ENCODE assay signal across 24 cellular contexts in genomic region chr11:46562527-46562926, GRCh38. TPM values are rescaled to one million over a fixed set of nuclear protein-coding genes. Genes with fewer than 3 reads are reported as not detected.
DNase-seq lines count a peak whose midpoint lies in the region; ATAC-seq, FAIRE-seq and TF ChIP-seq lines count a peak whose summit lies in the region.
"Had no signal": no experiment of that assay in that cellular context is flagged by ENCODE, and none has a peak within 500 bp of the region (broad histone marks: within the 10 kb centered on the region; RNA-seq: fewer than 3 reads in every experiment).

No MANE protein-coding gene starts in this region.

- H3K4me3 ChIP-seq in CD4-positive, CD25-positive, alpha-beta regulatory T cell (ENCODE audit: low read depth, low read length), result no peak overlapping the region
- H3K4me3 ChIP-seq in Panc1 (ENCODE audit: low read depth in 2 of 2, low read length in 2 of 2) (no peak overlapping the region), small intestine (ENCODE audit: low read depth in 1 of 2, low read length in 2 of 2) (no peak overlapping the region)

- intact Hi-C loops in CD4-positive, alpha-beta T cell (cut with DNase I, micrococcal nuclease), result no loop called here
- intact Hi-C loops in Panc1 (cut with micrococcal nuclease; ENCODE audit: unreplicated experiment), result no loop called here

- no peaks in the 10 kb centered on the region for H3K36me3 ChIP-seq in CD4-positive, CD25-positive, alpha-beta regulatory T cell (ENCODE audit: control insufficient read depth, insufficient read depth, low read length)
- H3K36me3 ChIP-seq in Panc1 (ENCODE audit: control insufficient read depth, insufficient read depth, low read length) (no peaks in the 10 kb centered on the region), small intestine (ENCODE audit: control insufficient read depth in 2 of 2, insufficient read depth in 2 of 2, low read length in 2 of 2) (no peaks in the 10 kb centered on the region)

- peak overlapping the region; percentile 84 for H3K27ac ChIP-seq in CD4-positive, CD25-positive, alpha-beta regulatory T cell (ENCODE audit: insufficient read depth, low read length, poor library complexity, severe bottlenecking)
- H3K27ac ChIP-seq in CD4-positive, alpha-beta T cell (ENCODE audit: low read depth, low read length), result no peak overlapping the region
- peak overlapping the region; percentile 96; the same call in 1 of the 2 replicates for H3K27ac ChIP-seq in Panc1 (ENCODE audit: low read length)
- H3K27ac ChIP-seq in small intestine (ENCODE audit: low read depth in 1 of 2, low read length in 1 of 2), result no peak overlapping the region

- no peaks in the 10 kb centered on the region for H3K27me3 ChIP-seq in CD4-positive, CD25-positive, alpha-beta regulatory T cell (ENCODE audit: control insufficient read depth, insufficient read depth, low read length)
- no peaks in the 10 kb centered on the region for H3K27me3 ChIP-seq in CD4-positive, alpha-beta T cell (ENCODE audit: control insufficient read depth, insufficient read depth, low read length)
- H3K27me3 ChIP-seq in Panc1 (ENCODE audit: control insufficient read depth, insufficient read depth, low read length) (no peaks in the 10 kb centered on the region), small intestine (ENCODE audit: control insufficient read depth in 2 of 2, insufficient read depth in 2 of 2, low read length in 2 of 2) (no peaks in the 10 kb centered on the region)

- 91 to 97% (median 95%) methylated on average over 5 of the region's 5 CpGs for WGBS in small intestine, 3 donors

- H3K4me3 Mint-ChIP-seq in CD4-positive, CD25-positive, alpha-beta regulatory T cell, result peak overlapping the region in 2 of 4 donors; percentile 7 to 32
- H3K4me3 Mint-ChIP-seq in CD4-positive, alpha-beta T cell, result no peak overlapping the region
- H3K4me3 Mint-ChIP-seq in immature natural killer cell, result no peak overlapping the region
- H3K4me3 Mint-ChIP-seq: HFFc6 had no signal

- TF ChIP-seq CTCF in CD4-positive, alpha-beta T cell (IDR thresholded peaks at IDR 0.05), result no peak
- TF ChIP-seq CTCF in Panc1 (IDR thresholded peaks at IDR 0.05), result no peak

- H3K36me3 Mint-ChIP-seq in CD4-positive, CD25-positive, alpha-beta regulatory T cell, result no peaks in the 10 kb centered on the region
- peaks cover 6% of the 10 kb centered on the region for H3K36me3 Mint-ChIP-seq in CD4-positive, alpha-beta T cell (ENCODE audit: low read depth)
- H3K36me3 Mint-ChIP-seq in immature natural killer cell, result no peaks in the 10 kb centered on the region

- BruUV-seq in Panc1 (replicated peaks; lab: Mats Ljungman, UMichigan), result no TSS peak

- ATAC-seq in CD4-positive, CD25-positive, alpha-beta regulatory T cell (ENCODE audit: low read depth in 2 of 2), result no peak
- ATAC-seq in CD4-positive, alpha-beta T cell (ENCODE audit: poor library complexity), result no peak
- no peak for ATAC-seq in Panc1

- H3K9me3 ChIP-seq in CD4-positive, CD25-positive, alpha-beta regulatory T cell (ENCODE audit: control insufficient read depth in 2 of 2, low read length in 2 of 2), result no peaks in the 10 kb centered on the region
- H3K9me3 ChIP-seq in CD4-positive, alpha-beta T cell (ENCODE audit: control insufficient read depth, low read length), result no peaks in the 10 kb centered on the region
- H3K9me3 ChIP-seq in Panc1 (ENCODE audit: control insufficient read depth, insufficient read depth, low read depth, low read length) (no peaks in the 10 kb centered on the region), small intestine (ENCODE audit: control insufficient read depth, low read depth) (no peaks in the 10 kb centered on the region)
- H3K9me3 ChIP-seq: SK-N-SH had no signal

- H3K27me3 Mint-ChIP-seq in CD4-positive, CD25-positive, alpha-beta regulatory T cell, result no peaks in the 10 kb centered on the region
- H3K27me3 Mint-ChIP-seq in CD4-positive, alpha-beta T cell, result no peaks in the 10 kb centered on the region
- H3K27me3 Mint-ChIP-seq in immature natural killer cell (ENCODE audit: low read depth in 3 of 3), result no peaks in the 10 kb centered on the region

- H3K4me1 ChIP-seq in CD4-positive, CD25-positive, alpha-beta regulatory T cell (ENCODE audit: control insufficient read depth, insufficient read depth, low read length, poor library complexity, severe bottlenecking), result peaks cover 31% of the 10 kb centered on the region
- H3K4me1 ChIP-seq in Panc1 (ENCODE audit: control insufficient read depth, insufficient read depth, low read length) (peaks cover 45% of the 10 kb centered on the region), small intestine (ENCODE audit: control insufficient read depth in 2 of 2, insufficient read depth in 1 of 2, low read depth in 1 of 2, low read length in 1 of 2) (peaks cover 3 to 7% of the 10 kb centered on the region in 2 donors)

- no peak for FAIRE-seq in small intestine (lab: Jason Lieb, UNC)
- FAIRE-seq: D721Med, GM12892, H54, HTR-8/SVneo had no signal

- in situ Hi-C loops in Panc1 (cut with HindIII; ENCODE audit: low pct_unique_long_range_greater_than_20kb, low sequenced_read_pairs), result no loop called here

- H3K9me3 Mint-ChIP-seq in CD4-positive, CD25-positive, alpha-beta regulatory T cell, result no peaks in the 10 kb centered on the region
- H3K9me3 Mint-ChIP-seq in CD4-positive, alpha-beta T cell, result no peaks in the 10 kb centered on the region
- H3K9me3 Mint-ChIP-seq in immature natural killer cell, result no peaks in the 10 kb centered on the region
- H3K9me3 Mint-ChIP-seq: HFFc6 had no signal

- POLR2A ChIA-PET in CD4-positive, alpha-beta T cell (lab: Charles Lee), result interaction anchor here (0.7 to 2.6 kb wide), 2 partner anchors 15 to 31 kb away, joined by 3 to 31 read pairs; partner anchors contain the start of gene AMBRA1
- POLR2A ChIA-PET in Panc1 (lab: Charles Lee), result no interaction called here

- no peak for DNase-seq in CD4-positive, CD25-positive, alpha-beta regulatory T cell
- no peak for DNase-seq in CD4-positive, alpha-beta T cell
- DNase-seq in Panc1 (ENCODE audit: low read depth, low spot score), result no peak
- DNase-seq in immature natural killer cell, result no peak
- DNase-seq in effector CD4-positive, alpha-beta T cell, result no peak
- no peak for DNase-seq in small intestine
- no peak for DNase-seq in effector CD8-positive, alpha-beta T cell (lab: John Stamatoyannopoulos, UW)
- DNase-seq: ACHN, C1 segment of cervical spinal cord, HFFc6, IMR-90, Karpas-422, NCI-H1048, NCI-H1436, NCI-H1930, NCI-H226, NCI-H524, RPMI8226, SHP77 treated with DMSO at 0.1 percent for 48 hours, SK-N-SH had no signal

- H3K27ac Mint-ChIP-seq in CD4-positive, CD25-positive, alpha-beta regulatory T cell, result peak overlapping the region; percentile 8 to 95 (median 66)
- H3K27ac Mint-ChIP-seq in CD4-positive, alpha-beta T cell, result peak overlapping the region; percentile 91
- peak overlapping the region in 5 of 6 donors; percentile 7 to 31 (median 19) for H3K27ac Mint-ChIP-seq in immature natural killer cell
- H3K27ac Mint-ChIP-seq: HFFc6 had no signal

- H3K4me1 Mint-ChIP-seq in CD4-positive, CD25-positive, alpha-beta regulatory T cell, result peaks cover 20 to 55% (median 44%) of the 10 kb centered on the region in 4 donors
- H3K4me1 Mint-ChIP-seq in CD4-positive, alpha-beta T cell (ENCODE audit: low read depth), result peaks cover 61% of the 10 kb centered on the region
- peaks cover 34 to 44% of the 10 kb centered on the region in 2 donors for H3K4me1 Mint-ChIP-seq in immature natural killer cell

- CTCF ChIA-PET in CD4-positive, alpha-beta T cell (lab: Charles Lee), result no interaction called here
- CTCF ChIA-PET in Panc1 (lab: Charles Lee), result interaction anchor here (1.0 kb wide), 1 partner anchor 25 kb away, joined by 3 read pairs; no protein-coding TSS in a partner anchor

RNA-seq across cellular contexts. Expression of gene AMBRA1, which starts 31.3 kb away (rescaled TPM):
- total RNA-seq in CD4-positive, CD25-positive, alpha-beta regulatory T cell, result 61.0 TPM
- polyA plus RNA-seq in CD4-positive, CD25-positive, alpha-beta regulatory T cell, result 10 to 100 TPM in 3 of 4 donors, 1 to 10 TPM in 1; 8.2 to 18.3 (median 12.0) TPM
- total RNA-seq in CD4-positive, alpha-beta T cell, result 10 to 100 TPM; 29.4 to 31.9 TPM
- 40.0 TPM for total RNA-seq in Panc1 (2021; ENCODE audit: unreplicated experiment)
- 39.3 TPM for polyA plus RNA-seq in Panc1 (2012; ENCODE audit: insufficient read length)
- polyA plus RNA-seq in immature natural killer cell, result 10 to 100 TPM in 1 of 3 donors, 1 to 10 TPM in 2; 5.3 to 12.8 (median 7.4) TPM
- 10 to 100 TPM in 1 of 3 donors, 1 to 10 TPM in 2; 7.8 to 15.8 (median 9.4) TPM for polyA plus RNA-seq in small intestine

RNA-seq across cellular contexts. Expression of gene HARBI1, which starts 54.5 kb away (rescaled TPM):
- 19.2 TPM for total RNA-seq in CD4-positive, CD25-positive, alpha-beta regulatory T cell
- 10 to 100 TPM in 2 of 4 donors, 1 to 10 TPM in 2; 8.4 to 13.9 (median 9.4) TPM for polyA plus RNA-seq in CD4-positive, CD25-positive, alpha-beta regulatory T cell
- 10 to 100 TPM; 18.2 to 18.7 TPM for total RNA-seq in CD4-positive, alpha-beta T cell
- total RNA-seq in Panc1 (2021; ENCODE audit: unreplicated experiment), result 6.4 TPM
- 3.6 TPM for polyA plus RNA-seq in Panc1 (2012; ENCODE audit: insufficient read length)
- polyA plus RNA-seq in immature natural killer cell (1 to 10 TPM; 1.3 to 9.9 (median 2.9) TPM), small intestine (1 to 10 TPM; 3.0 to 3.4 (median 3.1) TPM)

RNA-seq across cellular contexts. Expression of gene ATG13, which starts 54.8 kb away (rescaled TPM):
- 135 TPM for total RNA-seq in CD4-positive, CD25-positive, alpha-beta regulatory T cell
- 10 to 100 TPM; 69.0 to 88.8 (median 76.8) TPM for polyA plus RNA-seq in CD4-positive, CD25-positive, alpha-beta regulatory T cell
- total RNA-seq in CD4-positive, alpha-beta T cell, result 100 to 1,000 TPM in 1 of 2 experiments, 10 to 100 TPM in 1; 95.7 to 102 TPM
- 57.9 TPM for total RNA-seq in Panc1 (2021; ENCODE audit: unreplicated experiment)
- polyA plus RNA-seq in Panc1 (2012; ENCODE audit: insufficient read length), result 60.0 TPM
- polyA plus RNA-seq in immature natural killer cell, result 100 to 1,000 TPM in 2 of 3 donors, 10 to 100 TPM in 1; 67.4 to 103 (median 100) TPM
- 10 to 100 TPM; 35.7 to 38.8 (median 36.0) TPM for polyA plus RNA-seq in small intestine

Comparison
In these comparisons a context has a peak if more than half of its experiments do, and no peak if none do; other contexts are left out.
1. H3K27ac ChIP-seq: peak in CD4-positive, CD25-positive, alpha-beta regulatory T cell (single experiment) and Panc1 (single experiment); none in CD4-positive, alpha-beta T cell (single experiment) and small intestine (0 of 2).
2. H3K27ac Mint-ChIP-seq: peak in every context shown above with its lines; median percentile 91 in CD4-positive, alpha-beta T cell; 66 in CD4-positive, CD25-positive, alpha-beta regulatory T cell; 19 in immature natural killer cell.